ENCODE assay signal across 13 cellular contexts in genomic region chr1:41238311-41239094, GRCh38. TPM values are rescaled to one million over a fixed set of nuclear protein-coding genes. Genes with fewer than 3 reads are reported as not detected.
DNase-seq lines count a peak whose midpoint lies in the region; ATAC-seq, FAIRE-seq and TF ChIP-seq lines count a peak whose summit lies in the region.
"Had no signal": no experiment of that assay in that cellular context is flagged by ENCODE, and none has a peak within 500 bp of the region (broad histone marks: within the 10 kb centered on the region; RNA-seq: fewer than 3 reads in every experiment).

No MANE protein-coding gene starts in this region.

- H3K9me3 ChIP-seq in heart left ventricle (no peaks in the 10 kb centered on the region), right atrium auricular region (no peaks in the 10 kb centered on the region), K562 (replicated peaks; ENCODE audit: control insufficient read depth, insufficient read depth, low read depth, low read length) (no peaks in the 10 kb centered on the region), smooth muscle cell (replicated peaks; ENCODE audit: low read depth) (no peaks in the 10 kb centered on the region)
- H3K9me3 ChIP-seq: upper lobe of left lung had no signal

- intact Hi-C loops in heart left ventricle (cut with DNase I) (loop anchor here in 3 of 10 donors (10.0 kb wide), 3 partner anchors 84 to 194 kb away; no protein-coding TSS in a partner anchor), K562 (cut with micrococcal nuclease) (no loop called here)

- H3K36me3 ChIP-seq in heart left ventricle (no peaks in the 10 kb centered on the region), right atrium auricular region (no peaks in the 10 kb centered on the region), K562 (ENCODE audit: control insufficient read depth, insufficient read depth, low read length) (no peaks in the 10 kb centered on the region), smooth muscle cell (ENCODE audit: low read depth) (no peaks in the 10 kb centered on the region)
- H3K36me3 ChIP-seq: upper lobe of left lung had no signal

- in situ Hi-C loops in K562 (cut with MboI) = no loop called here

- H3K4me3 ChIP-seq in heart left ventricle = no peak overlapping the region
- H3K4me3 ChIP-seq in right atrium auricular region = no peak overlapping the region
- H3K4me3 ChIP-seq in K562 = no peak overlapping the region
- H3K4me3 ChIP-seq in smooth muscle cell = no peak overlapping the region
- H3K4me3 ChIP-seq: upper lobe of left lung had no signal

- POLR2A ChIA-PET in K562 (lab: Yijun Ruan, JAX) = interaction anchor here (1.3 kb wide), 1 partner anchor 13 kb away, joined by 3 read pairs; no protein-coding TSS in a partner anchor

- FAIRE-seq in K562 (lab: Jason Lieb, UNC) = peak; percentile 19

- ATAC-seq in heart left ventricle = peak in 3 of 4 donors; percentile 16 to 24 (median 16)
- ATAC-seq in K562 = no peak
- no peak for ATAC-seq in HG03159 (IDR thresholded peaks at IDR 0.05; ENCODE audit: unreplicated experiment)
- ATAC-seq: naive thymus-derived CD4-positive, alpha-beta T cell had no signal

- BruUV-seq in K562 (replicated peaks; lab: Mats Ljungman, UMichigan) = no TSS peak

- no peak for TF ChIP-seq RAD21 in K562 (CRISPR knock-in tag; conservative IDR thresholded peaks at IDR 0.05 in 1 of 2, IDR thresholded peaks at IDR 0.05 in 1 of 2)

- WGBS in heart left ventricle, 4 donors = 55 to 68% (median 64%) methylated on average over 5 of the region's 5 CpGs
- WGBS in K562 (ENCODE audit: insufficient coverage, low coverage, missing lambda C conversion rate) = 11% methylated on average over 5 of the region's 5 CpGs
- WGBS in smooth muscle cell (ENCODE audit: low lambda C conversion rate) = 75% methylated on average over 5 of the region's 5 CpGs

- TF ChIP-seq POLR2A in heart left ventricle (IDR thresholded peaks at IDR 0.05) (no peak), K562 (conservative IDR thresholded peaks at IDR 0.05) (no peak)

- H3K79me2 ChIP-seq in K562 (ENCODE audit: control insufficient read depth, insufficient read depth, low read length) (peaks cover 75% of the 10 kb centered on the region), smooth muscle cell (ENCODE audit: low read depth) (peaks cover 58% of the 10 kb centered on the region)

- H4K20me1 ChIP-seq in K562 (replicated peaks; ENCODE audit: control insufficient read depth, insufficient read depth, low read length) (peaks cover 24% of the 10 kb centered on the region), smooth muscle cell (ENCODE audit: low read depth) (peaks cover 64% of the 10 kb centered on the region)

- H3K27ac ChIP-seq in heart left ventricle (peak overlapping the region in 2 of 12 donors; percentile 4 to 16), right atrium auricular region (peak overlapping the region in 1 of 2 donors; percentile 99), K562 (ENCODE audit: extremely low read depth, low read depth, low read length) (no peak overlapping the region), smooth muscle cell (ENCODE audit: low read depth) (no peak overlapping the region)

- peaks cover 8% of the 10 kb centered on the region for H3F3A ChIP-seq in smooth muscle cell (ENCODE audit: low read depth)

- TF ChIP-seq EP300 in K562 (IDR thresholded peaks at IDR 0.05; ENCODE audit: low read length) = no peak; the same call in 1 of the 2 replicates

- no peak overlapping the region for H2AFZ ChIP-seq in K562 (ENCODE audit: low read depth, low read length)
- H2AFZ ChIP-seq in smooth muscle cell (ENCODE audit: low read depth) = no peak overlapping the region

- H3K9ac ChIP-seq in K562 (ENCODE audit: insufficient read depth in 1 of 2, low read depth in 2 of 2, low read length in 2 of 2) = no peak overlapping the region
- H3K9ac ChIP-seq in smooth muscle cell (ENCODE audit: low read depth) = no peak overlapping the region

- no peak for DNase-seq in heart left ventricle
- no peak for DNase-seq in right atrium auricular region (ENCODE audit: low spot score)
- peak; percentile 92 for DNase-seq in NCI-H524 treated with DMSO at 0.1 percent for 48 hours (lab: John Stamatoyannopoulos, UW)
- DNase-seq in K562 (ENCODE audit: extremely low read depth in 1 of 4, low spot score in 3 of 4) = peak; percentile 40 to 70 (median 62)
- DNase-seq in smooth muscle cell (lab: John Stamatoyannopoulos, UW; ENCODE audit: unreplicated experiment) = no peak
- no peak for DNase-seq in NCI-H1436 treated with DMSO at 0.1 percent for 48 hours (lab: John Stamatoyannopoulos, UW)
- no peak for DNase-seq in NCI-H510A treated with DMSO at 0.1 percent for 48 hours (lab: John Stamatoyannopoulos, UW)
- DNase-seq: AML-193; aorta; naive thymus-derived CD4-positive, alpha-beta T cell; NCI-H774; upper lobe of left lung had no signal

- TF ChIP-seq CTCF in heart left ventricle (IDR thresholded peaks at IDR 0.05) (no peak), right atrium auricular region (IDR thresholded peaks at IDR 0.05) (no peak), K562 (IDR thresholded peaks at IDR 0.05 in 2 of 3, conservative IDR thresholded peaks at IDR 0.05 in 1 of 3; ENCODE audit: insufficient read depth in 2 of 3, low read depth in 1 of 3, low read length in 3 of 3) (no peak), smooth muscle cell (IDR thresholded peaks at IDR 0.05; ENCODE audit: borderline replicate concordance, insufficient read depth, poor library complexity, severe bottlenecking) (no peak)

- no peaks in the 10 kb centered on the region for H3K9me1 ChIP-seq in K562 (ENCODE audit: control insufficient read depth, insufficient read depth, low read length)

- peaks cover 0 to 68% (median 28%) of the 10 kb centered on the region in 12 donors for H3K4me1 ChIP-seq in heart left ventricle
- peaks cover 0 to 49% of the 10 kb centered on the region in 2 donors for H3K4me1 ChIP-seq in right atrium auricular region
- H3K4me1 ChIP-seq in K562 (replicated peaks in 1 of 2; ENCODE audit: control insufficient read depth in 2 of 2, insufficient read depth in 2 of 2, low read length in 2 of 2) = peaks cover 29 to 41% of the 10 kb centered on the region in 2 experiments; a peak in 4 of 5 replicates
- H3K4me1 ChIP-seq in smooth muscle cell (ENCODE audit: low read depth) = peaks cover 17% of the 10 kb centered on the region

- no peak overlapping the region for H3K4me2 ChIP-seq in K562 (ENCODE audit: insufficient read depth, low read length)
- H3K4me2 ChIP-seq in smooth muscle cell = peak overlapping the region; percentile 1

- CTCF ChIA-PET in K562 (lab: Yijun Ruan, JAX; ENCODE audit: low intra/inter-chr PET ratio) = no interaction called here

- H3K27me3 ChIP-seq in heart left ventricle (no peaks in the 10 kb centered on the region), right atrium auricular region (no peaks in the 10 kb centered on the region), K562 (ENCODE audit: control insufficient read depth in 2 of 2, insufficient read depth in 2 of 2, low read length in 2 of 2) (no peaks in the 10 kb centered on the region), smooth muscle cell (ENCODE audit: low read depth) (no peaks in the 10 kb centered on the region)
- H3K27me3 ChIP-seq: upper lobe of left lung had no signal

TF ChIP-seq in K562, 482 proteins besides CTCF, POLR2A, EP300 and RAD21 (continues in another document):
- TF ChIP-seq GABPB1 (CRISPR knock-in tag; IDR thresholded peaks at IDR 0.05) (no peak), MTA2 (IDR thresholded peaks at IDR 0.05; ENCODE audit: low read depth) (peak; percentile 56), DNMT1 (IDR thresholded peaks at IDR 0.05) (no peak), TEAD2 (tag; IDR thresholded peaks at IDR 0.05) (no peak), CREB1 (IDR thresholded peaks at IDR 0.05) (no peak), CREB1 (CRISPR knock-in tag; IDR thresholded peaks at IDR 0.05) (no peak), ZNF134 (CRISPR knock-in tag; conservative IDR thresholded peaks at IDR 0.05) (no peak), STAT5A (IDR thresholded peaks at IDR 0.05; ENCODE audit: borderline replicate concordance, low read length) (peak; percentile 32; the same call in 1 of the 2 replicates), MCM5 (IDR thresholded peaks at IDR 0.05; ENCODE audit: low read depth) (no peak)
- TF ChIP-seq, protein P1, sequence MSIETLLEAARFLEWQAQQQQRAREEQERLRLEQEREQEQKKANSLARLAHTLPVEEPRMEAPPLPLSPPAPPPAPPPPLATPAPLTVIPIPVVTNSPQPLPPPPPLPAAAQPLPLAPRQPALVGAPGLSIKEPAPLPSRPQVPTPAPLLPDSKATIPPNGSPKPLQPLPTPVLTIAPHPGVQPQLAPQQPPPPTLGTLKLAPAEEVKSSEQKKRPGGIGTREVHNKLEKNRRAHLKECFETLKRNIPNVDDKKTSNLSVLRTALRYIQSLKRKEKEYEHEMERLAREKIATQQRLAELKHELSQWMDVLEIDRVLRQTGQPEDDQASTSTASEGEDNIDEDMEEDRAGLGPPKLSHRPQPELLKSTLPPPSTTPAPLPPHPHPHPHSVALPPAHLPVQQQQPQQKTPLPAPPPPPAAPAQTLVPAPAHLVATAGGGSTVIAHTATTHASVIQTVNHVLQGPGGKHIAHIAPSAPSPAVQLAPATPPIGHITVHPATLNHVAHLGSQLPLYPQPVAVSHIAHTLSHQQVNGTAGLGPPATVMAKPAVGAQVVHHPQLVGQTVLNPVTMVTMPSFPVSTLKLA (conservative IDR thresholded peaks at IDR 0.05) = no peak

RNA-seq across cellular contexts. Expression of gene SCMH1, which starts 3.6 kb away (rescaled TPM):
- total RNA-seq in heart left ventricle (10 to 100 TPM; 38.5 to 56.2 (median 43.0) TPM), right atrium auricular region (10 to 100 TPM; 50.1 to 62.5 TPM), K562 (2014; rRNA removed) (26.8 and 30.5 TPM in 2 replicates), K562 (2014; rRNA removed; fragmentation: Illumina TruSeq; extraction: Trizol) (19.2 and 19.8 TPM in 2 replicates), K562 (2015; rRNA removed; fragmentation: Illumina TruSeq; extraction: Trizol) (24.3 and 27.6 TPM in 2 replicates), K562 (2021) (32.0 and 33.0 TPM in 2 replicates), smooth muscle cell (33.0 and 46.4 TPM in 2 replicates)
- polyA plus RNA-seq in heart left ventricle (10 to 100 TPM; 36.0 to 53.1 TPM), K562 (2011; rRNA removed) (32.3 and 37.6 TPM in 2 replicates), K562 (2014; fragmentation: Illumina TruSeq; extraction: Trizol) (35.3 and 37.0 TPM in 2 replicates), K562 (2014; fragmentation: Nextera tagmentation; extraction: Ambion mirVana) (10 to 100 TPM in 1 of 2 experiments, 1 to 10 TPM in 1; 8.5 to 14.0 TPM), K562 (2014; rRNA removed) (27.6 and 27.9 TPM in 2 replicates), smooth muscle cell (24.0 and 26.2 TPM in 2 replicates)
- total RNA-seq in K562 (2011; cell fraction: chromatin; rRNA removed; ENCODE audit: low replicate concordance) = 86.3 and 90.3 TPM in 2 replicates
- total RNA-seq in K562 (2011; cell fraction: nucleolus; rRNA removed) = 47.4 and 64.9 TPM in 2 replicates
- 66.9 and 67.4 TPM in 2 replicates for total RNA-seq in K562 (2011; cell fraction: nucleoplasm; rRNA removed)
- 35.5 and 35.8 TPM in 2 replicates for polyA plus RNA-seq in K562 (2011; cell fraction: cytosol; rRNA removed)
- polyA plus RNA-seq in K562 (2011; cell fraction: nucleus; rRNA removed) = 78.5 and 122 TPM in 2 replicates
- polyA plus RNA-seq in K562 (2012) = 26.6 and 40.9 TPM in 2 replicates
- polyA minus RNA-seq in K562 (2011; rRNA and poly(A)+ RNA removed) = 33.1 and 40.4 TPM in 2 replicates
- 16.2 and 17.2 TPM in 2 replicates for polyA minus RNA-seq in K562 (2011; cell fraction: cytosol; rRNA and poly(A)+ RNA removed)
- 36.2 and 36.3 TPM in 2 replicates for polyA minus RNA-seq in K562 (2011; cell fraction: nucleus; rRNA and poly(A)+ RNA removed)

Comparison
In these comparisons a context has a peak if more than half of its experiments do, and no peak if none do; other contexts are left out.
1. ATAC-seq: peak in heart left ventricle (3 of 4); none in K562 (single experiment) and HG03159 (single experiment).
2. DNase-seq: peak in NCI-H524 treated with DMSO at 0.1 percent for 48 hours (single experiment) and K562 (4 of 4); none in heart left ventricle (0 of 5), right atrium auricular region (single experiment), smooth muscle cell (single experiment), NCI-H1436 treated with DMSO at 0.1 percent for 48 hours (single experiment) and NCI-H510A treated with DMSO at 0.1 percent for 48 hours (single experiment).